ENCODE assay signal across 9 cellular contexts in genomic region chr16:84507011-84507982, GRCh38. TPM values are rescaled to one million over a fixed set of nuclear protein-coding genes. Genes with fewer than 3 reads are reported as not detected.
DNase-seq lines count a peak whose midpoint lies in the region; ATAC-seq, FAIRE-seq and TF ChIP-seq lines count a peak whose summit lies in the region.
"Had no signal": no experiment of that assay in that cellular context is flagged by ENCODE, and none has a peak within 500 bp of the region (broad histone marks: within the 10 kb centered on the region; RNA-seq: fewer than 3 reads in every experiment).

No MANE protein-coding gene starts in this region.

- peak overlapping the region; percentile 98 for H3K4me2 ChIP-seq in DOHH2 (ENCODE audit: low read length)
- H3K4me2 ChIP-seq in HepG2 (ENCODE audit: low read depth, low read length), result no peak overlapping the region

- H3K4me1 Mint-ChIP-seq in T-helper 17 cell, result peaks cover 43% of the 10 kb centered on the region

- TF ChIP-seq RAD21 in HepG2 (CRISPR knock-in tag; IDR thresholded peaks at IDR 0.05), result no peak

- peak overlapping the region; percentile 88 for H3K27ac Mint-ChIP-seq in T-helper 17 cell

- CTCF ChIA-PET in HepG2 (lab: Yijun Ruan, JAX; ENCODE audit: low intra/inter-chr PET ratio, low total read pairs), result interaction anchor here (1.2 to 1.4 kb wide), 2 partner anchors 115 to 230 kb away, joined by 3 to 5 read pairs; no protein-coding TSS in a partner anchor

- H3K36me3 Mint-ChIP-seq in T-helper 17 cell (ENCODE audit: low read depth), result no peaks in the 10 kb centered on the region

- H3K27me3 ChIP-seq in DOHH2 (ENCODE audit: control insufficient read depth, low read length) (no peaks in the 10 kb centered on the region), HepG2 (ENCODE audit: control insufficient read depth in 1 of 2, insufficient read depth in 2 of 2, low read length in 2 of 2) (no peaks in the 10 kb centered on the region; a peak in 1 of 5 replicates)
- H3K27me3 ChIP-seq: pancreas had no signal

- DNase-seq in T-helper 17 cell (peak in 1 of 3 donors; percentile 27), HepG2 (ENCODE audit: low spot score) (no peak), coronary artery (ENCODE audit: low spot score) (no peak)

- peak; percentile 70 for TF ChIP-seq POLR2A in GM19099 (IDR thresholded peaks at IDR 0.05; ENCODE audit: extremely low read depth, insufficient read length, low read depth)
- TF ChIP-seq POLR2A in HepG2 (IDR thresholded peaks at IDR 0.05; ENCODE audit: insufficient read depth in 1 of 2, low read depth in 2 of 2, low read length in 2 of 2), result no peak

- H3K9me3 ChIP-seq in DOHH2 (ENCODE audit: control insufficient read depth, insufficient read depth, low read length) (no peaks in the 10 kb centered on the region), T-helper 17 cell (ENCODE audit: control insufficient read depth, low read length, poor library complexity, severe bottlenecking) (no peaks in the 10 kb centered on the region), HepG2 (ENCODE audit: low read length) (no peaks in the 10 kb centered on the region)
- H3K9me3 ChIP-seq: pancreas had no signal

- intact Hi-C loops in HepG2 (cut with micrococcal nuclease; ENCODE audit: unreplicated experiment), result no loop called here

- no peak for FAIRE-seq in HepG2 (lab: Jason Lieb, UNC)
- FAIRE-seq: pancreas had no signal

- no peaks in the 10 kb centered on the region for H3K27me3 Mint-ChIP-seq in T-helper 17 cell

- TF ChIP-seq EP300 in HepG2 (IDR thresholded peaks at IDR 0.05; ENCODE audit: low read depth in 2 of 2, low read length in 2 of 2) (no peak), HepG2 (CRISPR knock-in tag; IDR thresholded peaks at IDR 0.05; ENCODE audit: borderline replicate concordance) (no peak)

- H4K20me1 ChIP-seq in DOHH2 (ENCODE audit: control insufficient read depth, insufficient read depth, low read depth, low read length), result no peaks in the 10 kb centered on the region
- H4K20me1 ChIP-seq in HepG2 (ENCODE audit: insufficient read depth, low read length), result no peaks in the 10 kb centered on the region

- H3K4me3 ChIP-seq in DOHH2 (ENCODE audit: low read length) (peak overlapping the region; percentile 71), HepG2 (replicated peaks in 1 of 3; ENCODE audit: insufficient read depth in 1 of 3, low read depth in 2 of 3, low read length in 3 of 3) (no peak overlapping the region), coronary artery (no peak overlapping the region)
- H3K4me3 ChIP-seq: pancreas had no signal

- WGBS in HepG2 (ENCODE audit: low lambda C conversion rate), result 69% methylated on average over 27 of the region's 27 CpGs

- in situ Hi-C loops in HepG2 (cut with HindIII; ENCODE audit: extremely low pct_ligation_motif_present, low pct_unique_long_range_greater_than_20kb), result no loop called here

- no peak for ATAC-seq in T-helper 17 cell
- ATAC-seq in HepG2, result no peak
- no peak for ATAC-seq in GM19452 (IDR thresholded peaks at IDR 0.05; ENCODE audit: unreplicated experiment)
- no peak for ATAC-seq in HG02884 (IDR thresholded peaks at IDR 0.05; ENCODE audit: unreplicated experiment)
- no peak for ATAC-seq in HG03565 (IDR thresholded peaks at IDR 0.05; ENCODE audit: unreplicated experiment)
- ATAC-seq: pancreas had no signal

- peak overlapping the region; percentile 82 for H3K4me3 Mint-ChIP-seq in T-helper 17 cell

- H3K36me3 ChIP-seq in DOHH2 (ENCODE audit: control insufficient read depth, low read length) (no peaks in the 10 kb centered on the region; the same call in 1 of the 2 replicates), HepG2 (replicated peaks in 1 of 2; ENCODE audit: control insufficient read depth in 1 of 2, insufficient read depth in 2 of 2, low read length in 2 of 2) (no peaks in the 10 kb centered on the region)
- H3K36me3 ChIP-seq: pancreas had no signal

- H3K27ac ChIP-seq in DOHH2 (ENCODE audit: low read depth, low read length) (peak overlapping the region; percentile 92), HepG2 (ENCODE audit: extremely low read length, insufficient read depth, low read length) (no peak overlapping the region), coronary artery (no peak overlapping the region)
- H3K27ac ChIP-seq: pancreas had no signal

- peaks cover 74% of the 10 kb centered on the region for H3K4me1 ChIP-seq in DOHH2 (ENCODE audit: control insufficient read depth, low read length)
- H3K4me1 ChIP-seq in HepG2 (ENCODE audit: insufficient read depth, low read length), result peaks cover 48% of the 10 kb centered on the region

- no peaks in the 10 kb centered on the region for H3K9me2 ChIP-seq in DOHH2 (replicated peaks; ENCODE audit: control insufficient read depth, low read length)

- H2AFZ ChIP-seq in HepG2 (ENCODE audit: low read length), result no peak overlapping the region

- TF ChIP-seq CTCF in DOHH2 (IDR thresholded peaks at IDR 0.05; ENCODE audit: low read depth, low read length, poor library complexity, severe bottlenecking) (no peak), HepG2 (CRISPR knock-in tag; IDR thresholded peaks at IDR 0.05) (no peak), coronary artery (IDR thresholded peaks at IDR 0.05) (no peak)

- peaks cover 26% of the 10 kb centered on the region for H3F3A ChIP-seq in DOHH2 (ENCODE audit: control insufficient read depth, insufficient read depth)

- no peak overlapping the region for H3K9ac ChIP-seq in HepG2 (ENCODE audit: insufficient read depth, low read depth, low read length)

- POLR2A ChIA-PET in HepG2 (lab: Yijun Ruan, JAX), result no interaction called here

- BruUV-seq in HepG2 (replicated peaks; lab: Mats Ljungman, UMichigan), result no TSS peak

- peaks cover 19% of the 10 kb centered on the region for H3K79me2 ChIP-seq in DOHH2 (ENCODE audit: control insufficient read depth, low read length)
- peaks cover 2% of the 10 kb centered on the region for H3K79me2 ChIP-seq in HepG2 (ENCODE audit: insufficient read depth, low read length)

TF ChIP-seq in HepG2, 621 proteins besides CTCF, POLR2A, EP300 and RAD21:
- TF ChIP-seq NFKB2 (CRISPR knock-in tag; IDR thresholded peaks at IDR 0.05; ENCODE audit: borderline replicate concordance) (no peak), CEBPB (IDR thresholded peaks at IDR 0.05; ENCODE audit: borderline replicate concordance, low read depth, low read length) (peak; percentile 49; the same call in 1 of the 2 replicates)

RNA-seq across cellular contexts. Expression of gene MEAK7, which starts 2.8 kb away (rescaled TPM):
- total RNA-seq in T-helper 17 cell, result 1 to 10 TPM; 5.7 to 8.9 TPM
- 14.7 and 17.4 TPM in 2 replicates for total RNA-seq in HepG2 (2016; rRNA removed; fragmentation: Illumina TruSeq; extraction: Trizol)
- 1.0 and 1.5 TPM in 2 replicates for total RNA-seq in HepG2 (2016; cell fraction: cytosol; rRNA removed; fragmentation: Illumina TruSeq; extraction: Trizol; ENCODE audit: low read depth)
- total RNA-seq in HepG2 (2016; cell fraction: insoluble cytoplasmic fraction; rRNA removed; fragmentation: Illumina TruSeq; extraction: Trizol), result 14.3 and 19.5 TPM in 2 replicates
- 3.8 and 4.1 TPM in 2 replicates for total RNA-seq in HepG2 (2016; cell fraction: membrane; rRNA removed; fragmentation: Illumina TruSeq; extraction: Trizol)
- 13.9 and 16.3 TPM in 2 replicates for total RNA-seq in HepG2 (2016; cell fraction: nucleus; rRNA removed; fragmentation: Illumina TruSeq; extraction: Trizol)
- polyA plus RNA-seq in HepG2 (2011; rRNA removed), result 11.8 and 12.0 TPM in 2 replicates
- polyA plus RNA-seq in HepG2 (2011; cell fraction: cytosol; rRNA removed), result 10.9 and 11.8 TPM in 2 replicates
- 13.6 and 14.0 TPM in 2 replicates for polyA plus RNA-seq in HepG2 (2011; cell fraction: nucleus; rRNA removed)
- polyA plus RNA-seq in HepG2 (2012), result 6.9 and 8.1 TPM in 2 replicates
- 0.46 and 0.59 TPM in 2 replicates for polyA plus RNA-seq in HepG2 (2016; cell fraction: cytosol; fragmentation: Illumina TruSeq; extraction: Trizol; ENCODE audit: low read depth)
- polyA plus RNA-seq in HepG2 (2016; cell fraction: insoluble cytoplasmic fraction; fragmentation: Illumina TruSeq; extraction: Trizol; ENCODE audit: low read depth), result 10.6 and 11.4 TPM in 2 replicates
- 1.5 and 1.9 TPM in 2 replicates for polyA plus RNA-seq in HepG2 (2016; cell fraction: membrane; fragmentation: Illumina TruSeq; extraction: Trizol; ENCODE audit: low read depth)
- polyA plus RNA-seq in HepG2 (2016; cell fraction: nucleus; fragmentation: Illumina TruSeq; extraction: Trizol; ENCODE audit: insufficient read depth, low read depth), result 9.0 and 10.6 TPM in 2 replicates
- polyA minus RNA-seq in HepG2 (2011; rRNA and poly(A)+ RNA removed; ENCODE audit: low replicate concordance), result 20.4 and 30.6 TPM in 2 replicates
- 7.9 and 10.9 TPM in 2 replicates for polyA minus RNA-seq in HepG2 (2011; cell fraction: cytosol; rRNA and poly(A)+ RNA removed)
- polyA minus RNA-seq in HepG2 (2011; cell fraction: nucleus; rRNA and poly(A)+ RNA removed), result 17.6 and 19.1 TPM in 2 replicates
